ENCODE assay signal across 8 cellular contexts in genomic region chr7:64951250-64951848, GRCh38. TPM values are rescaled to one million over a fixed set of nuclear protein-coding genes. Genes with fewer than 3 reads are reported as not detected.
DNase-seq lines count a peak whose midpoint lies in the region; ATAC-seq and TF ChIP-seq lines count a peak whose summit lies in the region.

No MANE protein-coding gene starts in this region.

- intact Hi-C loops in ovary (cut with DNase I) = loop anchor here in 3 of 4 donors (5.0 to 10.0 kb wide), 2 partner anchors 353 to 356 kb away; no protein-coding TSS in a partner anchor

- whole genome bisulfite sequencing in ovary, 3 donors = 3 to 10% (median 5%) methylated on average over 1 of the region's 1 CpG

- H3K27me3 ChIP-seq in AG04450 (ENCODE audit: control insufficient read depth, insufficient read depth, low read length) = peaks cover 17% of the 10 kb centered on the region
- H3K27me3 ChIP-seq in ovary = no peaks in the 10 kb centered on the region

- no peak for TF ChIP-seq POLR2A in ovary (IDR thresholded peaks at IDR 0.05)

- POLR2A ChIA-PET in AG04450 (lab: Yijun Ruan, JAX) = interaction anchor here (0.6 kb wide), 2 partner anchors 75 to 87 kb away, joined by 3 to 6 read pairs; no protein-coding TSS in a partner anchor

- H3K4me1 ChIP-seq in ovary (ENCODE audit: insufficient read depth) = peaks cover 7% of the 10 kb centered on the region

- H3K36me3 ChIP-seq in ovary = no peaks in the 10 kb centered on the region

- no peak overlapping the region for H3K4me3 ChIP-seq in AG04450 (ENCODE audit: low read depth, low read length)
- H3K4me3 ChIP-seq in fibroblast of the aortic adventitia (ENCODE audit: low read depth, low read length) = no peak overlapping the region
- no peak overlapping the region for H3K4me3 ChIP-seq in ovary

- H3K27ac ChIP-seq in AG04450 (ENCODE audit: low read depth, low read length) = no peak overlapping the region
- H3K27ac ChIP-seq in ovary = no peak overlapping the region

- TF ChIP-seq EP300 in ovary (IDR thresholded peaks at IDR 0.05) = no peak

- CTCF ChIA-PET in AG04450 (lab: Charles Lee) = interaction anchor here (0.6 to 5.4 kb wide), 12 partner anchors 12 to 1425 kb away, joined by 3 to 117 read pairs (median 4); partner anchors contain the start of gene ERV3-1

- H3K9me3 ChIP-seq in AG04450 (ENCODE audit: control insufficient read depth, insufficient read depth, low read length) (peaks cover 10% of the 10 kb centered on the region; the same call in 1 of the 2 replicates), ovary (no peaks in the 10 kb centered on the region)

- ATAC-seq in activated CD4-positive, CD25-positive, alpha-beta regulatory T cell treated with anti-CD3 and anti-CD28 coated beads, Interleukin-2, amount 50 U/mL, for 24 hours = no peak

- DNase-seq in AG04450 (ENCODE audit: low read depth, low spot score) (peak; percentile 1), LHCN-M2 (ENCODE audit: low read depth) (peak; percentile 55), SKM-1 treated with dmso at 0.1 percent for 144 hours (lab: John Stamatoyannopoulos, UW; ENCODE audit: unreplicated experiment) (peak; percentile 49), fibroblast of the aortic adventitia (ENCODE audit: low read depth) (peak; percentile 63), ovary (no peak), mesenteric fat pad (ENCODE audit: low spot score) (no peak)

- peak; percentile 79 for TF ChIP-seq CTCF in AG04450 (IDR thresholded peaks at IDR 0.05; ENCODE audit: low read depth, low read length)
- peak; percentile 52; the same call in 1 of the 2 replicates for TF ChIP-seq CTCF in GM12874 (IDR thresholded peaks at IDR 0.05; ENCODE audit: insufficient read depth, low read depth, low read length)
- TF ChIP-seq CTCF in fibroblast of the aortic adventitia (IDR thresholded peaks at IDR 0.05; ENCODE audit: insufficient read depth, low read length) = peak; percentile 85
- TF ChIP-seq CTCF in ovary (IDR thresholded peaks at IDR 0.05) = peak; percentile 53 to 80 (median 70)

RNA-seq across cellular contexts. Expression of gene ZNF117, which starts 39.5 kb away (rescaled TPM):
- polyA plus RNA-seq in AG04450 (2011; rRNA removed) (9.4 and 12.9 TPM in 2 replicates), ovary (10 to 100 TPM in 1 of 2 donors, 1 to 10 TPM in 1; 2.9 to 18.4 TPM)
- polyA minus RNA-seq in AG04450 (2011; rRNA and poly(A)+ RNA removed) = 2.6 and 5.3 TPM in 2 replicates
- total RNA-seq in LHCN-M2 (2014; rRNA removed) (8.4 and 9.9 TPM in 2 replicates), fibroblast of the aortic adventitia (ENCODE audit: low replicate concordance) (5.1 and 7.9 TPM in 2 replicates), ovary (10 to 100 TPM in 5 of 7 donors, 1 to 10 TPM in 2; 8.6 to 16.7 (median 11.4) TPM), mesenteric fat pad (58.1 TPM)
- polyA plus RNA-seq in LHCN-M2 (2012) = 1.6 TPM

RNA-seq across cellular contexts. Expression of gene ZNF273, which starts 48.3 kb away (rescaled TPM):
- polyA plus RNA-seq in AG04450 (2011; rRNA removed) (2.2 and 2.9 TPM in 2 replicates), ovary (1 to 10 TPM; 4.8 to 5.2 TPM)
- 1.0 and 2.1 TPM in 2 replicates for polyA minus RNA-seq in AG04450 (2011; rRNA and poly(A)+ RNA removed)
- total RNA-seq in LHCN-M2 (2014; rRNA removed) (8.7 and 9.6 TPM in 2 replicates), fibroblast of the aortic adventitia (ENCODE audit: low replicate concordance) (1.8 and 3.7 TPM in 2 replicates), ovary (10 to 100 TPM in 1 of 7 donors, 1 to 10 TPM in 6; 4.4 to 13.0 (median 7.3) TPM), mesenteric fat pad (2.1 TPM)
- 1.4 TPM for polyA plus RNA-seq in LHCN-M2 (2012)

RNA-seq across cellular contexts. Expression of gene ERV3-1, which starts 55.1 kb away (rescaled TPM):
- polyA plus RNA-seq in AG04450 (2011; rRNA removed) (16.3 and 19.3 TPM in 2 replicates), ovary (10 to 100 TPM in 1 of 2 donors, 1 to 10 TPM in 1; 3.1 to 17.9 TPM)
- polyA minus RNA-seq in AG04450 (2011; rRNA and poly(A)+ RNA removed) = 24.9 and 25.2 TPM in 2 replicates
- total RNA-seq in LHCN-M2 (2014; rRNA removed) (13.7 and 19.3 TPM in 2 replicates), fibroblast of the aortic adventitia (ENCODE audit: low replicate concordance) (8.0 and 9.0 TPM in 2 replicates), ovary (10 to 100 TPM in 6 of 7 donors, 1 to 10 TPM in 1; 9.7 to 13.8 (median 11.4) TPM), mesenteric fat pad (78.9 TPM)
- polyA plus RNA-seq in LHCN-M2 (2012) = 7.8 TPM

Comparison
In these comparisons a context has a peak if more than half of its experiments do, and no peak if none do; other contexts are left out.
1. DNase-seq: peak in AG04450 (single experiment), LHCN-M2 (single experiment), SKM-1 treated with dmso at 0.1 percent for 144 hours (single experiment) and fibroblast of the aortic adventitia (single experiment); none in ovary (0 of 5) and mesenteric fat pad (single experiment).
2. Peak in every context shown above with its lines, with median percentiles within 50 percentile points of each other: CTCF ChIP-seq.